ENCODE assay signal across 18 cellular contexts in genomic region chr16:80123189-80123588, GRCh38.
"Had no signal": no experiment of that assay in that cellular context is flagged by ENCODE, and none has a peak within 500 bp of the region (broad histone marks: within the 10 kb centered on the region; RNA-seq: fewer than 3 reads in every experiment).

No MANE protein-coding gene starts in this region.

- H3K4me3 ChIP-seq: breast epithelium, dorsolateral prefrontal cortex, gastrocnemius medialis, heart right ventricle, skin epidermis, stomach had no signal

- ATAC-seq: activated naive CD4-positive, alpha-beta T cell treated with anti-CD3 and anti-CD28 coated beads, Interleukin-2, amount 50 U/mL, for 72 hours; esophagus mucosa had no signal

- H3K4me1 Mint-ChIP-seq: activated B cell treated with CpG ODN at 0.5 μM for 24 hours had no signal

- H3K9me3 ChIP-seq: breast epithelium, gastrocnemius medialis, heart right ventricle, neutrophil, stomach had no signal

- DNase-seq: activated B cell treated with CpG ODN at 0.5 μM for 24 hours; activated CD4-positive, alpha-beta T cell treated with anti-CD3 and anti-CD28 coated beads, Interleukin-2, amount 50 U/mL, for 1 hour; activated T-cell treated with anti-CD3 and anti-CD28 coated beads for 4 hours; dorsolateral prefrontal cortex; gastrocnemius medialis; heart right ventricle; kidney; retina; stomach; T-helper 2 cell had no signal

- H3K9me3 Mint-ChIP-seq: activated B cell treated with CpG ODN at 0.5 μM for 24 hours; activated naive CD4-positive, alpha-beta T cell treated with anti-CD3 and anti-CD28 coated beads, Interleukin-2, amount 50 U/mL, for 72 hours had no signal

- H3K27me3 ChIP-seq: breast epithelium, gastrocnemius medialis, neutrophil, stomach had no signal

- H3K27ac Mint-ChIP-seq: activated B cell treated with CpG ODN at 0.5 μM for 24 hours; activated naive CD4-positive, alpha-beta T cell treated with anti-CD3 and anti-CD28 coated beads, Interleukin-2, amount 50 U/mL, for 72 hours had no signal

- FAIRE-seq: endometrium, kidney, TTC549, urothelium cell line had no signal

- H3K36me3 ChIP-seq: breast epithelium, gastrocnemius medialis, heart right ventricle, neutrophil, stomach had no signal

- H3K4me1 ChIP-seq: breast epithelium, gastrocnemius medialis had no signal

- H3K4me3 Mint-ChIP-seq: activated B cell treated with CpG ODN at 0.5 μM for 24 hours had no signal

- H3K27ac ChIP-seq: dorsolateral prefrontal cortex, gastrocnemius medialis, heart right ventricle, neutrophil, stomach had no signal

- H3K36me3 Mint-ChIP-seq: activated naive CD4-positive, alpha-beta T cell treated with anti-CD3 and anti-CD28 coated beads, Interleukin-2, amount 50 U/mL, for 72 hours had no signal
